21 cellular contexts compared by ENCODE assay signal in the genomic region with DNA sequence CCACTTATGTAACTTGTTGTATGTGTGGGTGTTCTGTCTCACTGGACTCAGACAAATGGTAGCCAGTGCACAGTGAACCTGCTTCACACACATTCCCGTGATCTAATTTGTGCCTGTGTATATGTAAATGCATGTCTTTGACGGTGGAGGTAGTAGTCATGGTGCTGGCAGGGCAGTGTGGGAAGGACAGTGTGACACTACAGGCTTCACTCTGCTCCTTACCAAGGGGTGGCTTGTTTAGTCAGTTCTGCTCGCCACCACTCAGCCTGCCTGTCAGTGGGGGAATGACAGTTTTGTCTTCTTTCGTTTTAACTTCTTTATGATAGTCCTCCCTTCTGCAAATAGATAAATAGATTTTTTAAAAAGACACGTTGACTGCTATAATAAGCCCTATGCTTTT.
"Had no signal": no experiment of that assay in that cellular context is flagged by ENCODE, and none has a peak within 500 bp of the region (broad histone marks: within the 10 kb centered on the region; RNA-seq: fewer than 3 reads in every experiment).

No MANE protein-coding gene starts in this region.

- H3K4me1 ChIP-seq: left ventricle myocardium inferior, spleen, upper lobe of right lung had no signal

- H3K27me3 ChIP-seq: ovary, spleen, upper lobe of right lung had no signal

- H3K36me3 ChIP-seq: left ventricle myocardium inferior, ovary, prostate gland, spleen, upper lobe of right lung had no signal

- H3K27ac Mint-ChIP-seq: activated CD4-positive, alpha-beta T cell treated with anti-CD3 and anti-CD28 coated beads, Interleukin-2, amount 10 ng/mL, durations not matched to agents 24 days and 14 days; activated CD8-positive, alpha-beta memory T cell treated with anti-CD3 and anti-CD28 coated beads, Interleukin-2, amount 10 ng/mL, durations not matched to agents 7 days and 5 days; activated CD8-positive, alpha-beta T cell treated with anti-CD3 and anti-CD28 coated beads for 36 hours; activated naive CD4-positive, alpha-beta T cell treated with anti-CD3 and anti-CD28 coated beads, Interleukin-2, amount 10 ng/mL, durations not matched to agents 7 days and 5 days; activated naive CD8-positive, alpha-beta T cell treated with anti-CD3 and anti-CD28 coated beads, Interleukin-2, amount 50 U/mL, for 24 hours; brain; natural killer cell; T-helper 1 cell treated with Interleukin-12 subunit alpha and Interleukin-12 subunit beta and Interleukin-4 antibody, amounts not matched to agents 30 μg/mL and 1 μg/mL, for 36 hours had no signal

- H3K27ac ChIP-seq: left ventricle myocardium inferior, ovary, prostate gland, spleen, upper lobe of right lung had no signal

- H3K9me3 ChIP-seq: left ventricle myocardium inferior, ovary, prostate gland, spleen, upper lobe of right lung had no signal

- H3K4me3 Mint-ChIP-seq: activated CD4-positive, alpha-beta T cell treated with anti-CD3 and anti-CD28 coated beads, Interleukin-2, amount 10 ng/mL, durations not matched to agents 24 days and 14 days; activated CD8-positive, alpha-beta memory T cell treated with anti-CD3 and anti-CD28 coated beads, Interleukin-2, amount 10 ng/mL, durations not matched to agents 7 days and 5 days; activated CD8-positive, alpha-beta T cell treated with anti-CD3 and anti-CD28 coated beads for 36 hours; activated naive CD4-positive, alpha-beta T cell treated with anti-CD3 and anti-CD28 coated beads, Interleukin-2, amount 10 ng/mL, durations not matched to agents 7 days and 5 days; activated naive CD8-positive, alpha-beta T cell treated with anti-CD3 and anti-CD28 coated beads, Interleukin-2, amount 50 U/mL, for 24 hours; brain; natural killer cell; T-helper 1 cell treated with Interleukin-12 subunit alpha and Interleukin-12 subunit beta and Interleukin-4 antibody, amounts not matched to agents 30 μg/mL and 1 μg/mL, for 36 hours had no signal

- H3K4me1 Mint-ChIP-seq: activated CD4-positive, alpha-beta T cell treated with anti-CD3 and anti-CD28 coated beads, Interleukin-2, amount 10 ng/mL, durations not matched to agents 24 days and 14 days; activated CD8-positive, alpha-beta memory T cell treated with anti-CD3 and anti-CD28 coated beads, Interleukin-2, amount 10 ng/mL, durations not matched to agents 7 days and 5 days; activated naive CD4-positive, alpha-beta T cell treated with anti-CD3 and anti-CD28 coated beads, Interleukin-2, amount 10 ng/mL, durations not matched to agents 7 days and 5 days; activated naive CD8-positive, alpha-beta T cell treated with anti-CD3 and anti-CD28 coated beads, Interleukin-2, amount 50 U/mL, for 24 hours; brain; natural killer cell had no signal

- DNase-seq: activated CD4-positive, alpha-beta T cell treated with anti-CD3 and anti-CD28 coated beads, Interleukin-2, amount 10 ng/mL, durations not matched to agents 24 days and 14 days; activated CD8-positive, alpha-beta memory T cell treated with anti-CD3 and anti-CD28 coated beads, Interleukin-2, amount 10 ng/mL, durations not matched to agents 7 days and 5 days; activated CD8-positive, alpha-beta T cell treated with anti-CD3 and anti-CD28 coated beads for 36 hours; activated effector memory CD4-positive, alpha-beta T cell treated with anti-CD3 and anti-CD28 coated beads, Interleukin-2, amount 50 U/mL, for 16 hours; activated naive CD4-positive, alpha-beta T cell treated with anti-CD3 and anti-CD28 coated beads, Interleukin-2, amount 10 ng/mL, durations not matched to agents 7 days and 5 days; activated naive CD8-positive, alpha-beta T cell treated with anti-CD3 and anti-CD28 coated beads, Interleukin-2, amount 50 U/mL, for 24 hours; activated T-cell treated with anti-CD3 and anti-CD28 coated beads for 4 hours; anterior cingulate cortex; kidney glomerular epithelial cell; left ventricle myocardium inferior; midbrain; natural killer cell; ovary; spleen; stimulated activated CD4-positive, alpha-beta T cell treated with anti-CD3 and anti-CD28 coated beads, Interleukin-4, amount 100 ng/mL, for 24 hours; stimulated activated naive CD8-positive, alpha-beta T cell treated with anti-CD3 and anti-CD28 coated beads, Interleukin-15, Interleukin-2, amounts not matched to agents 100 U/mL and 50 U/mL, for 24 hours; upper lobe of right lung had no signal

- H3K4me3 ChIP-seq: left ventricle myocardium inferior, ovary, prostate gland, spleen, upper lobe of right lung had no signal

- FAIRE-seq: endometrium had no signal

- ATAC-seq: activated CD8-positive, alpha-beta memory T cell treated with anti-CD3 and anti-CD28 coated beads, Interleukin-2, amount 10 ng/mL, durations not matched to agents 7 days and 5 days; activated CD8-positive, alpha-beta T cell treated with anti-CD3 and anti-CD28 coated beads for 36 hours; activated naive CD8-positive, alpha-beta T cell treated with anti-CD3 and anti-CD28 coated beads, Interleukin-2, amount 50 U/mL, for 24 hours; natural killer cell; stimulated activated naive CD8-positive, alpha-beta T cell treated with anti-CD3 and anti-CD28 coated beads, Interleukin-15, Interleukin-2, amounts not matched to agents 100 U/mL and 50 U/mL, for 24 hours; upper lobe of right lung had no signal

- H3K9me3 Mint-ChIP-seq: activated CD4-positive, alpha-beta T cell treated with anti-CD3 and anti-CD28 coated beads, Interleukin-2, amount 10 ng/mL, durations not matched to agents 24 days and 14 days; activated CD8-positive, alpha-beta T cell treated with anti-CD3 and anti-CD28 coated beads for 36 hours; activated naive CD4-positive, alpha-beta T cell treated with anti-CD3 and anti-CD28 coated beads, Interleukin-2, amount 10 ng/mL, durations not matched to agents 7 days and 5 days; activated naive CD8-positive, alpha-beta T cell treated with anti-CD3 and anti-CD28 coated beads, Interleukin-2, amount 50 U/mL, for 24 hours; brain; natural killer cell; T-helper 1 cell treated with Interleukin-12 subunit alpha and Interleukin-12 subunit beta and Interleukin-4 antibody, amounts not matched to agents 30 μg/mL and 1 μg/mL, for 36 hours had no signal

- H3K27me3 Mint-ChIP-seq: brain had no signal

- H3K36me3 Mint-ChIP-seq: activated CD8-positive, alpha-beta memory T cell treated with anti-CD3 and anti-CD28 coated beads, Interleukin-2, amount 10 ng/mL, durations not matched to agents 7 days and 5 days; activated naive CD4-positive, alpha-beta T cell treated with anti-CD3 and anti-CD28 coated beads, Interleukin-2, amount 10 ng/mL, durations not matched to agents 7 days and 5 days; brain; natural killer cell had no signal
